In the genomic region with DNA sequence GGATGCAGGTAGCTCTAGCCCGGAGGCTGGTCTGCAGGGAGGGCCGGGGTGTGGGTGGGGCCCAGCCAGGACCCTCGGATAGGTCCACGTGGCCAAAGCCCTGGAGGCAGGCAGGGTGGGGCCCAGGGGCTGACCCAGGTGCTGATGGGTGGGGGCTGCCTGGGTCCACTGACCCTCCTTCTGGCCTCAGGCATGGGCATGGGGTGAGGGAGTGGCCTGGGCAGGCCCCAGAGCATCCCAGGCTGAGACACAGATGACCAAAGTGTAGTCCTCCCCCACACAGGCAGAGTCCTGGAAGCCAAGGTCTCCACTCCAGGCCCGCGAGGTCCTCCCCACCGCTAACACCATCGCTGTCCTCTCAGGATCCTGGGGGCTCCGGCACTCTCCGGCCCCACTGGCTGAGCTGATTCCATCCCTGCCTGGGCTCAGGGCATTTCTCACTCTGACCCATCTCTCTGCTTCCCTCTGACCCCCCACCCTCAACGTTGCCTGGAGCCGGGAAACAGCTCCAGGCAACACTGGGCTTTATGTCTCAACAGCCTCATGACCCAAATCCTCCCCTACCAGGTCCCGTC, we compare ENCODE assay signal across 29 cellular contexts.
"Had no signal": no experiment of that assay in that cellular context is flagged by ENCODE, and none has a peak within 500 bp of the region (broad histone marks: within the 10 kb centered on the region; RNA-seq: fewer than 3 reads in every experiment).

No MANE protein-coding gene starts in this region.

- ATAC-seq: foreskin keratinocyte; gastroesophageal sphincter; heart left ventricle; left colon; natural killer cell treated with Interleukin-12 subunit alpha and Interleukin-12 subunit beta and Interleukin-15 and Interleukin-18, amount 100 ng/mL, for 72 hours; stimulated activated naive CD8-positive, alpha-beta T cell treated with anti-CD3 and anti-CD28 coated beads, Interleukin-15, amount 100 ng/mL, for 72 hours; upper lobe of right lung had no signal

- H3K79me2 ChIP-seq: parathyroid adenoma had no signal

- H3K27me3 ChIP-seq: right atrium auricular region, uterus had no signal

- H3K4me1 Mint-ChIP-seq: neural crest cell; stimulated activated naive CD8-positive, alpha-beta T cell treated with anti-CD3 and anti-CD28 coated beads, Interleukin-15, amount 100 ng/mL, for 72 hours had no signal

- H3K9me3 ChIP-seq: esophagus muscularis mucosa, gastroesophageal sphincter, heart left ventricle, left ventricle myocardium inferior, prostate gland, right atrium auricular region, suprapubic skin, transverse colon, upper lobe of right lung, uterus had no signal

- H3K27ac ChIP-seq: coronary artery, esophagus muscularis mucosa, foreskin keratinocyte, gastroesophageal sphincter, heart left ventricle, left ventricle myocardium inferior, parathyroid adenoma, prostate gland, right atrium auricular region, suprapubic skin, transverse colon, upper lobe of right lung, uterus had no signal

- H3K9ac ChIP-seq: parathyroid adenoma had no signal

- H3K4me1 ChIP-seq: foreskin keratinocyte, parathyroid adenoma, prostate gland, upper lobe of right lung, uterus had no signal

- DNase-seq: dermis blood vessel endothelial cell; effector memory CD4-positive, alpha-beta T cell; foreskin keratinocyte; heart left ventricle; hippocampal formation; kidney glomerular epithelial cell; left colon; left ventricle myocardium inferior; small intestine; stimulated activated CD4-positive, alpha-beta T cell treated with anti-CD3 and anti-CD28 coated beads, Interleukin-12 subunit alpha, Interleukin-12 subunit beta, amount 100 ng/mL, for 4 hours; stimulated activated CD4-positive, alpha-beta T cell treated with anti-CD3 and anti-CD28 coated beads, Interleukin-1b, Interleukin-23, amount 100 ng/mL, for 48 hours; stimulated activated CD4-positive, alpha-beta T cell treated with anti-CD3 and anti-CD28 coated beads, Interleukin-4, amount 100 ng/mL, for 1 hour; stimulated activated CD8-positive, alpha-beta memory T cell treated with anti-CD3 and anti-CD28 coated beads, Interleukin-4, amount 100 ng/mL, for 48 hours; stimulated activated naive CD4-positive, alpha-beta T cell; stimulated activated naive CD8-positive, alpha-beta T cell treated with anti-CD3 and anti-CD28 coated beads, Interleukin-15, amount 100 ng/mL, for 72 hours; transverse colon; upper lobe of right lung; uterus had no signal

- H3K4me3 Mint-ChIP-seq: memory B cell; natural killer cell treated with Interleukin-12 subunit alpha and Interleukin-12 subunit beta and Interleukin-15 and Interleukin-18, amount 100 ng/mL, for 72 hours; neural crest cell; stimulated activated naive CD8-positive, alpha-beta T cell treated with anti-CD3 and anti-CD28 coated beads, Interleukin-15, amount 100 ng/mL, for 72 hours had no signal

- H3K4me3 ChIP-seq: coronary artery, esophagus muscularis mucosa, gastroesophageal sphincter, heart left ventricle, left ventricle myocardium inferior, lung, prostate gland, right atrium auricular region, suprapubic skin, transverse colon, upper lobe of right lung, uterus had no signal

- H2AFZ ChIP-seq: parathyroid adenoma had no signal

- H3K36me3 Mint-ChIP-seq: natural killer cell treated with Interleukin-12 subunit alpha and Interleukin-12 subunit beta and Interleukin-15 and Interleukin-18, amount 100 ng/mL, for 72 hours had no signal

- H3K9me3 Mint-ChIP-seq: natural killer cell treated with Interleukin-12 subunit alpha and Interleukin-12 subunit beta and Interleukin-15 and Interleukin-18, amount 100 ng/mL, for 72 hours; neural crest cell; stimulated activated naive CD8-positive, alpha-beta T cell treated with anti-CD3 and anti-CD28 coated beads, Interleukin-15, amount 100 ng/mL, for 72 hours had no signal

- H3K36me3 ChIP-seq: esophagus muscularis mucosa, gastroesophageal sphincter, heart left ventricle, left ventricle myocardium inferior, prostate gland, right atrium auricular region, suprapubic skin, transverse colon, upper lobe of right lung, uterus had no signal

- H3K27ac Mint-ChIP-seq: memory B cell; natural killer cell treated with Interleukin-12 subunit alpha and Interleukin-12 subunit beta and Interleukin-15 and Interleukin-18, amount 100 ng/mL, for 72 hours; stimulated activated naive CD8-positive, alpha-beta T cell treated with anti-CD3 and anti-CD28 coated beads, Interleukin-15, amount 100 ng/mL, for 72 hours had no signal
